In genomic region chr12:108561852-108562347, GRCh38 we compare ENCODE assay signal across 1 cellular context.
TF ChIP-seq lines count a peak whose summit lies in the region.

No MANE protein-coding gene starts in this region.

TF ChIP-seq in K562, 482 proteins besides CTCF, POLR2A, EP300 and RAD21 (continued from another document):
- TF ChIP-seq GTF2F1 (IDR thresholded peaks at IDR 0.05; ENCODE audit: low read depth, low read length) (no peak; the same call in 1 of the 2 replicates), L3MBTL2 (IDR thresholded peaks at IDR 0.05) (no peak), ZNF780A (CRISPR knock-in tag; IDR thresholded peaks at IDR 0.05) (no peak), MAZ (CRISPR knock-in tag; conservative IDR thresholded peaks at IDR 0.05 in 1 of 2, IDR thresholded peaks at IDR 0.05 in 1 of 2) (no peak), MXI1 (IDR thresholded peaks at IDR 0.05; ENCODE audit: low read depth, low read length) (no peak), MECOM (CRISPR knock-in tag; IDR thresholded peaks at IDR 0.05) (no peak), TEAD2 (tag; IDR thresholded peaks at IDR 0.05) (no peak), REST (CRISPR knock-in tag; IDR thresholded peaks at IDR 0.05; ENCODE audit: low read depth) (no peak), ZFPM2 (CRISPR knock-in tag; IDR thresholded peaks at IDR 0.05) (no peak), ETV5 (CRISPR knock-in tag; IDR thresholded peaks at IDR 0.05; ENCODE audit: low read depth) (no peak), CBX2 (IDR thresholded peaks at IDR 0.05; ENCODE audit: insufficient read depth, low read length, poor library complexity, severe bottlenecking) (no peak), ZNF57 (CRISPR knock-in tag; IDR thresholded peaks at IDR 0.05) (no peak), ZFP36 (IDR thresholded peaks at IDR 0.05; ENCODE audit: low read depth, low read length, partially characterized antibody) (no peak), CBX3 (IDR thresholded peaks at IDR 0.05; ENCODE audit: borderline replicate concordance in 1 of 2, low read length in 2 of 2) (no peak), ZNF778 (CRISPR knock-in tag; IDR thresholded peaks at IDR 0.05) (no peak), NFE2 (IDR thresholded peaks at IDR 0.05; ENCODE audit: low read depth) (no peak), MAFF (IDR thresholded peaks at IDR 0.05; ENCODE audit: low read length) (no peak), CHCHD3 (CRISPR knock-in tag; IDR thresholded peaks at IDR 0.05) (no peak), BCOR (IDR thresholded peaks at IDR 0.05) (0 out of 2 replicates have a peak, but pooled peaks have one; percentile 11), ZKSCAN3 (CRISPR knock-in tag; IDR thresholded peaks at IDR 0.05) (no peak), NR2F6 (CRISPR knock-in tag; IDR thresholded peaks at IDR 0.05) (no peak), HNRNPL (IDR thresholded peaks at IDR 0.05; ENCODE audit: low read depth, low read length) (no peak), FIP1L1 (IDR thresholded peaks at IDR 0.05; ENCODE audit: low read depth, low read length, poor library complexity, severe bottlenecking) (no peak), NCOA2 (IDR thresholded peaks at IDR 0.05; ENCODE audit: partially characterized antibody in 2 of 2) (no peak), ZNF217 (CRISPR knock-in tag; IDR thresholded peaks at IDR 0.05) (no peak), HMGXB4 (CRISPR knock-in tag; IDR thresholded peaks at IDR 0.05) (no peak), ARNT (IDR thresholded peaks at IDR 0.05) (no peak), PHF8 (IDR thresholded peaks at IDR 0.05; ENCODE audit: borderline replicate concordance, low read length) (peak; percentile 46; the same call in 1 of the 2 replicates), NR4A1 (CRISPR knock-in tag; IDR thresholded peaks at IDR 0.05) (no peak), NR4A1 (tag; IDR thresholded peaks at IDR 0.05) (no peak), HMG20A (CRISPR knock-in tag; conservative IDR thresholded peaks at IDR 0.05) (no peak), ETS2 (tag; IDR thresholded peaks at IDR 0.05; ENCODE audit: borderline replicate concordance, poor library complexity, severe bottlenecking) (no peak), CEBPB (tag; IDR thresholded peaks at IDR 0.05) (peak; percentile 28; the same call in 1 of the 2 replicates), ZNF165 (CRISPR knock-in tag; IDR thresholded peaks at IDR 0.05; ENCODE audit: borderline replicate concordance) (no peak), E2F4 (CRISPR knock-in tag; IDR thresholded peaks at IDR 0.05; ENCODE audit: low read depth) (no peak), HDAC3 (IDR thresholded peaks at IDR 0.05; ENCODE audit: borderline replicate concordance, partially characterized antibody) (no peak), HES1 (IDR thresholded peaks at IDR 0.05; ENCODE audit: low read depth) (no peak), FOXO4 (CRISPR knock-in tag; IDR thresholded peaks at IDR 0.05) (no peak), RCOR1 (IDR thresholded peaks at IDR 0.05; ENCODE audit: borderline replicate concordance in 1 of 2, low read depth in 2 of 2, low read length in 2 of 2) (no peak), ZNF444 (CRISPR knock-in tag; IDR thresholded peaks at IDR 0.05) (no peak), THAP12 (CRISPR knock-in tag; IDR thresholded peaks at IDR 0.05) (no peak), BDP1 (IDR thresholded peaks at IDR 0.05; ENCODE audit: insufficient read depth, insufficient read length) (no peak), ZNF354B (CRISPR knock-in tag; IDR thresholded peaks at IDR 0.05) (no peak), RBFOX2 (IDR thresholded peaks at IDR 0.05; ENCODE audit: low read depth, low read length) (no peak), PHF20 (IDR thresholded peaks at IDR 0.05; ENCODE audit: partially characterized antibody) (no peak), ZNF512 (tag; IDR thresholded peaks at IDR 0.05) (no peak), TCF7 (IDR thresholded peaks at IDR 0.05; ENCODE audit: borderline replicate concordance) (no peak), NELFE (IDR thresholded peaks at IDR 0.05; ENCODE audit: insufficient read depth, insufficient read length) (no peak), KLF13 (tag; IDR thresholded peaks at IDR 0.05; ENCODE audit: borderline replicate concordance, low read depth) (no peak), NR2C2 (CRISPR knock-in tag; IDR thresholded peaks at IDR 0.05) (no peak), NR2C2 (tag; IDR thresholded peaks at IDR 0.05) (no peak), NKRF (IDR thresholded peaks at IDR 0.05; ENCODE audit: borderline replicate concordance) (peak; percentile 8; the same call in 1 of the 2 replicates), ZNF384 (IDR thresholded peaks at IDR 0.05; ENCODE audit: low read depth, low read length) (no peak)
TF ChIP-seq in K562: peak in this region for 29.
